Comparison of ENCODE assay signal across 1 cellular context in genomic region chr19:19710506-19710905, GRCh38.
TF ChIP-seq lines count a peak whose summit lies in the region.

No MANE protein-coding gene starts in this region.

TF ChIP-seq in GM23338, 12 proteins besides CTCF, POLR2A, EP300 and RAD21 (continued from another document):
- TF ChIP-seq ZNF462 (CRISPR knock-in tag; IDR thresholded peaks at IDR 0.05) (no peak), NANOG (IDR thresholded peaks at IDR 0.05; ENCODE audit: borderline replicate concordance) (no peak), JUNB (IDR thresholded peaks at IDR 0.05; ENCODE audit: unreplicated experiment) (no peak), REST (IDR thresholded peaks at IDR 0.05; ENCODE audit: unreplicated experiment) (no peak), EZH2 (IDR thresholded peaks at IDR 0.05; ENCODE audit: low read depth, unreplicated experiment) (no peak), ZNF114 (CRISPR knock-in tag; IDR thresholded peaks at IDR 0.05) (no peak), EZH2phosphoT487 (IDR thresholded peaks at IDR 0.05; ENCODE audit: unreplicated experiment) (no peak)
